8 cellular contexts compared by ENCODE assay signal in the genomic region with DNA sequence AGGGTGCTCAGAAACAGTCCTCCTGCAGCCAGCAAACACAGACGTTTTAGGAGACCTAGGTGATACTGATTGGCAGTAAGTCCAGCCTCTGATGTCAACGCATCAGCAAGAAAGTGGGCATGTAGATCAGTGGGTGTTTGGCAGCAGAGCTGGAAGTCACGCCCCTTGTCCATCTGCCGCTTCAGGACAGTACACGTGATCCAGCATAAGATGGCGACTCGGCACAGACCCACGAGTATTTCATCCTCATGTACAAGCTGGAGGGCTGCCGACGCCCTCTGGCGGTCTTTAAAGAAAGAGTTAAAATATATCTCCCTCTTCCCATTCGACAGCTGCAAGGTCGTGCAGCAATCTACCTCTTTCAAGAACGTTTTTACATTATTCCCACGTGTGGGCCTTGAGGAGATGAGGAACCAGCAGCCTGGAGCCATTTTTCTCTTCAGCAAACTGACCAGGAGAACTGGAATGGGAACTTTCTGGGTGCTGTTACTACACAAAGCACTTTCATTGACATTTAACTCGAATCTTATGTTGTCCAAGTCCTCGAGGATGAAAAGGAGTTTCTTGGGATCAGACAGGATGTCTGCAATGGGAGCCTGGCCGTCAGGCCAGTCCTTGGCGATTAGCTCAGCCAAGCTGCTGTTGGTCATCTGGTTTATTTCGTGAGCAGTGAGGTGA. TPM values are rescaled to one million over a fixed set of nuclear protein-coding genes. Genes with fewer than 3 reads are reported as not detected.
A peak's percentile ranks its signal among the peaks of the same experiment; 100 is the strongest.
DNase-seq lines count a peak whose midpoint lies in the region; ATAC-seq, FAIRE-seq and TF ChIP-seq lines count a peak whose summit lies in the region.
"Had no signal": no experiment of that assay in that cellular context is flagged by ENCODE, and none has a peak within 500 bp of the region (broad histone marks: within the 10 kb centered on the region; RNA-seq: fewer than 3 reads in every experiment).

No MANE protein-coding gene starts in this region.

- ATAC-seq in stimulated activated naive CD8-positive, alpha-beta T cell treated with anti-CD3 and anti-CD28 coated beads, Interleukin-15, Interleukin-2, amounts not matched to agents 100 U/mL and 50 U/mL, for 24 hours, result peak; percentile 66

- H3K4me3 Mint-ChIP-seq in activated naive CD8-positive, alpha-beta T cell treated with anti-CD3 and anti-CD28 coated beads for 36 hours, result no peak overlapping the region
- H3K4me3 Mint-ChIP-seq: activated naive CD4-positive, alpha-beta T cell treated with anti-CD3 and anti-CD28 coated beads, Interleukin-2, amount 50 U/mL, for 24 hours had no signal

- peaks cover 3% of the 10 kb centered on the region for H3K4me1 Mint-ChIP-seq in activated naive CD8-positive, alpha-beta T cell treated with anti-CD3 and anti-CD28 coated beads for 36 hours
- H3K4me1 Mint-ChIP-seq: activated naive CD4-positive, alpha-beta T cell treated with anti-CD3 and anti-CD28 coated beads, Interleukin-2, amount 50 U/mL, for 24 hours had no signal

- peak; percentile 62 for TF ChIP-seq RAD21 in Ishikawa (IDR thresholded peaks at IDR 0.05; ENCODE audit: low read depth)

- H3K9me3 Mint-ChIP-seq in activated naive CD8-positive, alpha-beta T cell treated with anti-CD3 and anti-CD28 coated beads for 36 hours, result no peaks in the 10 kb centered on the region
- H3K9me3 Mint-ChIP-seq: activated naive CD4-positive, alpha-beta T cell treated with anti-CD3 and anti-CD28 coated beads, Interleukin-2, amount 50 U/mL, for 24 hours had no signal

- no peaks in the 10 kb centered on the region for H3K36me3 Mint-ChIP-seq in activated naive CD8-positive, alpha-beta T cell treated with anti-CD3 and anti-CD28 coated beads for 36 hours
- H3K36me3 Mint-ChIP-seq: activated naive CD4-positive, alpha-beta T cell treated with anti-CD3 and anti-CD28 coated beads, Interleukin-2, amount 50 U/mL, for 24 hours had no signal

- peaks cover 17% of the 10 kb centered on the region for H3K27me3 Mint-ChIP-seq in activated naive CD8-positive, alpha-beta T cell treated with anti-CD3 and anti-CD28 coated beads for 36 hours

- TF ChIP-seq EP300 in Ishikawa (IDR thresholded peaks at IDR 0.05; ENCODE audit: borderline replicate concordance), result no peak

- DNase-seq in GM04503 (ENCODE audit: low read depth) (peak; percentile 3), NOMO-1 (lab: John Stamatoyannopoulos, UW; ENCODE audit: unreplicated experiment in 2 of 2) (peak; percentile 41 to 72), kidney glomerular epithelial cell (lab: John Stamatoyannopoulos, UW) (peak; percentile 2), frontal cortex (ENCODE audit: low spot score in 2 of 2) (no peak)
- DNase-seq in activated naive CD8-positive, alpha-beta T cell treated with anti-CD3 and anti-CD28 coated beads for 36 hours, result peak; percentile 58
- DNase-seq in stimulated activated naive CD8-positive, alpha-beta T cell treated with anti-CD3 and anti-CD28 coated beads, Interleukin-15, Interleukin-2, amounts not matched to agents 100 U/mL and 50 U/mL, for 24 hours, result peak; percentile 43

- FAIRE-seq in frontal cortex (lab: Jason Lieb, UNC), result no peak

- H3K27ac Mint-ChIP-seq in activated naive CD8-positive, alpha-beta T cell treated with anti-CD3 and anti-CD28 coated beads for 36 hours, result no peak overlapping the region
- H3K27ac Mint-ChIP-seq: activated naive CD4-positive, alpha-beta T cell treated with anti-CD3 and anti-CD28 coated beads, Interleukin-2, amount 50 U/mL, for 24 hours had no signal

TF ChIP-seq in Ishikawa, 13 proteins besides CTCF, POLR2A, EP300 and RAD21:
- peak; percentile 83 for TF ChIP-seq YY1 (IDR thresholded peaks at IDR 0.05; ENCODE audit: low read depth)
- TF ChIP-seq, protein P1, sequence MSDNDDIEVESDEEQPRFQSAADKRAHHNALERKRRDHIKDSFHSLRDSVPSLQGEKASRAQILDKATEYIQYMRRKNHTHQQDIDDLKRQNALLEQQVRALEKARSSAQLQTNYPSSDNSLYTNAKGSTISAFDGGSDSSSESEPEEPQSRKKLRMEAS (IDR thresholded peaks at IDR 0.05), result peak; percentile 75
- TF ChIP-seq, protein P2, sequence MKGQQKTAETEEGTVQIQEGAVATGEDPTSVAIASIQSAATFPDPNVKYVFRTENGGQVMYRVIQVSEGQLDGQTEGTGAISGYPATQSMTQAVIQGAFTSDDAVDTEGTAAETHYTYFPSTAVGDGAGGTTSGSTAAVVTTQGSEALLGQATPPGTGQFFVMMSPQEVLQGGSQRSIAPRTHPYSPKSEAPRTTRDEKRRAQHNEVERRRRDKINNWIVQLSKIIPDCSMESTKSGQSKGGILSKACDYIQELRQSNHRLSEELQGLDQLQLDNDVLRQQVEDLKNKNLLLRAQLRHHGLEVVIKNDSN (IDR thresholded peaks at IDR 0.05), result peak; percentile 88
- no peak for TF ChIP-seq TCF12 (IDR thresholded peaks at IDR 0.05; ENCODE audit: low read depth)

RNA-seq across cellular contexts. Expression of a gene that starts 22.3 kb away (rescaled TPM):
- under 1 TPM; 0.19 to 0.24 TPM for total RNA-seq in activated naive CD8-positive, alpha-beta T cell treated with anti-CD3 and anti-CD28 coated beads for 36 hours
- total RNA-seq in frontal cortex, result not detected

RNA-seq across cellular contexts. Expression of a gene that starts 26.8 kb away (rescaled TPM):
- total RNA-seq in activated naive CD8-positive, alpha-beta T cell treated with anti-CD3 and anti-CD28 coated beads for 36 hours, result not detected
- total RNA-seq in frontal cortex, result not detected

RNA-seq across cellular contexts. Expression of a gene that starts 40.6 kb away (rescaled TPM):
- not detected for total RNA-seq in activated naive CD8-positive, alpha-beta T cell treated with anti-CD3 and anti-CD28 coated beads for 36 hours
- not detected for total RNA-seq in frontal cortex

RNA-seq across cellular contexts. Expression of a gene that starts 50.6 kb away (rescaled TPM):
- total RNA-seq in activated naive CD8-positive, alpha-beta T cell treated with anti-CD3 and anti-CD28 coated beads for 36 hours, result not detected
- not detected for total RNA-seq in frontal cortex

Comparison
In these comparisons a context has a peak if more than half of its experiments do, and no peak if none do; other contexts are left out.
1. DNase-seq: peak in GM04503 (single experiment), NOMO-1 (2 of 2), activated naive CD8-positive, alpha-beta T cell treated with anti-CD3 and anti-CD28 coated beads for 36 hours (single experiment), kidney glomerular epithelial cell (single experiment) and stimulated activated naive CD8-positive, alpha-beta T cell treated with anti-CD3 and anti-CD28 coated beads, Interleukin-15, Interleukin-2, amounts not matched to agents 100 U/mL and 50 U/mL, for 24 hours (single experiment); none in frontal cortex (0 of 2).